Comparison of ENCODE assay signal across 2 cellular contexts in the genomic region with DNA sequence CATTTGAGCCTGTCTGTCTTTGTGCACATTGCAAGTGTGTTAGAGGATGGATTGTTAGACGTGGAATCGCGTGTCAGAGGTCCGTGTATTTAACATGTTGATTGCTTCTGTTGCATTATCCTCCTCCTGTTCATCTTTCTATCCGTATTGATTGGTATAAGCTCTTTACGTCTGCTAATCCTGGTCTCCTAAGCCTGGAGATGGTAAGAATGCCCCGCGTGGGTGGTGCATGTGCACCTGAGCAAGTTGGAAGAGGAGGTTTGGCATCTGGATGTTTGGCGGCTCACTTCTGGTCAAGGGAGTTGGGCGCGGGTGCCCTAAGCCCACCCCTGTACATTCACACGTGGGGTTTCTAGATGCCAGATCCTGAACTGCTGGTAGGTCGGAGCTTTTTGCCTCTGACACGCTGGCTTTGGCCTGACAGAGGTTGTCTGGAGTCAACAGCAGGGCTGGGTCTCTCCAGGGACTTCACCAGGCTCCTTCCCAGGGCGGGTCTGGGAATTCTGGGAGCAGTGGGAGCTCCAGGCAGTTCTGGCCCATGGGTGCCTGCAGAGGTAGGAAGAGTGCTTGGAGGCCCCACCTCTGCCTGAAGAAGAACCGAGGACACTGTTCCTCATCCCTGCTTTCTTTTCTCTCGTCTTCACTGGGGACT.
TF ChIP-seq lines count a peak whose summit lies in the region.

No MANE protein-coding gene starts in this region.

TF ChIP-seq in A549, 52 proteins besides CTCF, POLR2A, EP300 and RAD21:
- TF ChIP-seq, protein P1, sequence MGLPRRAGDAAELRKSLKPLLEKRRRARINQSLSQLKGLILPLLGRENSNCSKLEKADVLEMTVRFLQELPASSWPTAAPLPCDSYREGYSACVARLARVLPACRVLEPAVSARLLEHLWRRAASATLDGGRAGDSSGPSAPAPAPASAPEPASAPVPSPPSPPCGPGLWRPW (IDR thresholded peaks at IDR 0.05): no peak
- TF ChIP-seq, protein P2, sequence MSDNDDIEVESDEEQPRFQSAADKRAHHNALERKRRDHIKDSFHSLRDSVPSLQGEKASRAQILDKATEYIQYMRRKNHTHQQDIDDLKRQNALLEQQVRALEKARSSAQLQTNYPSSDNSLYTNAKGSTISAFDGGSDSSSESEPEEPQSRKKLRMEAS (IDR thresholded peaks at IDR 0.05): 0 out of 2 replicates have a peak, but pooled peaks have one; percentile 13

TF ChIP-seq in GM23338, 12 proteins besides CTCF, POLR2A, EP300 and RAD21:
- TF ChIP-seq NANOG (IDR thresholded peaks at IDR 0.05; ENCODE audit: borderline replicate concordance): no peak
- no peak for TF ChIP-seq EZH2phosphoT487 (IDR thresholded peaks at IDR 0.05; ENCODE audit: unreplicated experiment)
- no peak for TF ChIP-seq CREB1 (CRISPR knock-in tag; IDR thresholded peaks at IDR 0.05; ENCODE audit: low read depth)
- no peak for TF ChIP-seq POLR2AphosphoS5 (IDR thresholded peaks at IDR 0.05; ENCODE audit: low read depth)
- TF ChIP-seq JUNB (IDR thresholded peaks at IDR 0.05; ENCODE audit: unreplicated experiment): no peak
- no peak for TF ChIP-seq EZH2 (IDR thresholded peaks at IDR 0.05; ENCODE audit: low read depth, unreplicated experiment)
- TF ChIP-seq ZNF331 (CRISPR knock-in tag; IDR thresholded peaks at IDR 0.05; ENCODE audit: low read depth): no peak
- no peak for TF ChIP-seq STAT1 (IDR thresholded peaks at IDR 0.05; ENCODE audit: unreplicated experiment)
- TF ChIP-seq, protein P3, sequence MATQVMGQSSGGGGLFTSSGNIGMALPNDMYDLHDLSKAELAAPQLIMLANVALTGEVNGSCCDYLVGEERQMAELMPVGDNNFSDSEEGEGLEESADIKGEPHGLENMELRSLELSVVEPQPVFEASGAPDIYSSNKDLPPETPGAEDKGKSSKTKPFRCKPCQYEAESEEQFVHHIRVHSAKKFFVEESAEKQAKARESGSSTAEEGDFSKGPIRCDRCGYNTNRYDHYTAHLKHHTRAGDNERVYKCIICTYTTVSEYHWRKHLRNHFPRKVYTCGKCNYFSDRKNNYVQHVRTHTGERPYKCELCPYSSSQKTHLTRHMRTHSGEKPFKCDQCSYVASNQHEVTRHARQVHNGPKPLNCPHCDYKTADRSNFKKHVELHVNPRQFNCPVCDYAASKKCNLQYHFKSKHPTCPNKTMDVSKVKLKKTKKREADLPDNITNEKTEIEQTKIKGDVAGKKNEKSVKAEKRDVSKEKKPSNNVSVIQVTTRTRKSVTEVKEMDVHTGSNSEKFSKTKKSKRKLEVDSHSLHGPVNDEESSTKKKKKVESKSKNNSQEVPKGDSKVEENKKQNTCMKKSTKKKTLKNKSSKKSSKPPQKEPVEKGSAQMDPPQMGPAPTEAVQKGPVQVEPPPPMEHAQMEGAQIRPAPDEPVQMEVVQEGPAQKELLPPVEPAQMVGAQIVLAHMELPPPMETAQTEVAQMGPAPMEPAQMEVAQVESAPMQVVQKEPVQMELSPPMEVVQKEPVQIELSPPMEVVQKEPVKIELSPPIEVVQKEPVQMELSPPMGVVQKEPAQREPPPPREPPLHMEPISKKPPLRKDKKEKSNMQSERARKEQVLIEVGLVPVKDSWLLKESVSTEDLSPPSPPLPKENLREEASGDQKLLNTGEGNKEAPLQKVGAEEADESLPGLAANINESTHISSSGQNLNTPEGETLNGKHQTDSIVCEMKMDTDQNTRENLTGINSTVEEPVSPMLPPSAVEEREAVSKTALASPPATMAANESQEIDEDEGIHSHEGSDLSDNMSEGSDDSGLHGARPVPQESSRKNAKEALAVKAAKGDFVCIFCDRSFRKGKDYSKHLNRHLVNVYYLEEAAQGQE (IDR thresholded peaks at IDR 0.05; ENCODE audit: unreplicated experiment): no peak
- TF ChIP-seq, protein P4, sequence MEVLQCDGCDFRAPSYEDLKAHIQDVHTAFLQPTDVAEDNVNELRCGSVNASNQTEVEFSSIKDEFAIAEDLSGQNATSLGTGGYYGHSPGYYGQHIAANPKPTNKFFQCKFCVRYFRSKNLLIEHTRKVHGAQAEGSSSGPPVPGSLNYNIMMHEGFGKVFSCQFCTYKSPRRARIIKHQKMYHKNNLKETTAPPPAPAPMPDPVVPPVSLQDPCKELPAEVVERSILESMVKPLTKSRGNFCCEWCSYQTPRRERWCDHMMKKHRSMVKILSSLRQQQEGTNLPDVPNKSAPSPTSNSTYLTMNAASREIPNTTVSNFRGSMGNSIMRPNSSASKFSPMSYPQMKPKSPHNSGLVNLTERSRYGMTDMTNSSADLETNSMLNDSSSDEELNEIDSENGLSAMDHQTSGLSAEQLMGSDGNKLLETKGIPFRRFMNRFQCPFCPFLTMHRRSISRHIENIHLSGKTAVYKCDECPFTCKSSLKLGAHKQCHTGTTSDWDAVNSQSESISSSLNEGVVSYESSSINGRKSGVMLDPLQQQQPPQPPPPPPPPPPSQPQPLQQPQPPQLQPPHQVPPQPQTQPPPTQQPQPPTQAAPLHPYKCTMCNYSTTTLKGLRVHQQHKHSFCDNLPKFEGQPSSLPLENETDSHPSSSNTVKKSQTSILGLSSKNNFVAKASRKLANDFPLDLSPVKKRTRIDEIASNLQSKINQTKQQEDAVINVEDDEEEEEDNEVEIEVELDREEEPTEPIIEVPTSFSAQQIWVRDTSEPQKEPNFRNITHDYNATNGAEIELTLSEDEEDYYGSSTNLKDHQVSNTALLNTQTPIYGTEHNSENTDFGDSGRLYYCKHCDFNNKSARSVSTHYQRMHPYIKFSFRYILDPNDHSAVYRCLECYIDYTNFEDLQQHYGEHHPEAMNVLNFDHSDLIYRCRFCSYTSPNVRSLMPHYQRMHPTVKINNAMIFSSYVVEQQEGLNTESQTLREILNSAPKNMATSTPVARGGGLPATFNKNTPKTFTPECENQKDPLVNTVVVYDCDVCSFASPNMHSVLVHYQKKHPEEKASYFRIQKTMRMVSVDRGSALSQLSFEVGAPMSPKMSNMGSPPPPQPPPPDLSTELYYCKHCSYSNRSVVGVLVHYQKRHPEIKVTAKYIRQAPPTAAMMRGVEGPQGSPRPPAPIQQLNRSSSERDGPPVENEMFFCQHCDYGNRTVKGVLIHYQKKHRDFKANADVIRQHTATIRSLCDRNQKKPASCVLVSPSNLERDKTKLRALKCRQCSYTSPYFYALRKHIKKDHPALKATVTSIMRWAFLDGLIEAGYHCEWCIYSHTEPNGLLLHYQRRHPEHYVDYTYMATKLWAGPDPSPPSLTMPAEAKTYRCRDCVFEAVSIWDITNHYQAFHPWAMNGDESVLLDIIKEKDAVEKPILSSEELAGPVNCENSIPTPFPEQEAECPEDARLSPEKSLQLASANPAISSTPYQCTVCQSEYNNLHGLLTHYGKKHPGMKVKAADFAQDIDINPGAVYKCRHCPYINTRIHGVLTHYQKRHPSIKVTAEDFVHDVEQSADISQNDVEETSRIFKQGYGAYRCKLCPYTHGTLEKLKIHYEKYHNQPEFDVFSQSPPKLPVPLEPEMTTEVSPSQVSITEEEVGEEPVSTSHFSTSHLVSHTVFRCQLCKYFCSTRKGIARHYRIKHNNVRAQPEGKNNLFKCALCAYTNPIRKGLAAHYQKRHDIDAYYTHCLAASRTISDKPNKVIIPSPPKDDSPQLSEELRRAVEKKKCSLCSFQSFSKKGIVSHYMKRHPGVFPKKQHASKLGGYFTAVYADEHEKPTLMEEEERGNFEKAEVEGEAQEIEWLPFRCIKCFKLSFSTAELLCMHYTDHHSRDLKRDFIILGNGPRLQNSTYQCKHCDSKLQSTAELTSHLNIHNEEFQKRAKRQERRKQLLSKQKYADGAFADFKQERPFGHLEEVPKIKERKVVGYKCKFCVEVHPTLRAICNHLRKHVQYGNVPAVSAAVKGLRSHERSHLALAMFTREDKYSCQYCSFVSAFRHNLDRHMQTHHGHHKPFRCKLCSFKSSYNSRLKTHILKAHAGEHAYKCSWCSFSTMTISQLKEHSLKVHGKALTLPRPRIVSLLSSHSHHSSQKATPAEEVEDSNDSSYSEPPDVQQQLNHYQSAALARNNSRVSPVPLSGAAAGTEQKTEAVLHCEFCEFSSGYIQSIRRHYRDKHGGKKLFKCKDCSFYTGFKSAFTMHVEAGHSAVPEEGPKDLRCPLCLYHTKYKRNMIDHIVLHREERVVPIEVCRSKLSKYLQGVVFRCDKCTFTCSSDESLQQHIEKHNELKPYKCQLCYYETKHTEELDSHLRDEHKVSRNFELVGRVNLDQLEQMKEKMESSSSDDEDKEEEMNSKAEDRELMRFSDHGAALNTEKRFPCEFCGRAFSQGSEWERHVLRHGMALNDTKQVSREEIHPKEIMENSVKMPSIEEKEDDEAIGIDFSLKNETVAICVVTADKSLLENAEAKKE (CRISPR knock-in tag; IDR thresholded peaks at IDR 0.05): no peak
- TF ChIP-seq, protein P5, sequence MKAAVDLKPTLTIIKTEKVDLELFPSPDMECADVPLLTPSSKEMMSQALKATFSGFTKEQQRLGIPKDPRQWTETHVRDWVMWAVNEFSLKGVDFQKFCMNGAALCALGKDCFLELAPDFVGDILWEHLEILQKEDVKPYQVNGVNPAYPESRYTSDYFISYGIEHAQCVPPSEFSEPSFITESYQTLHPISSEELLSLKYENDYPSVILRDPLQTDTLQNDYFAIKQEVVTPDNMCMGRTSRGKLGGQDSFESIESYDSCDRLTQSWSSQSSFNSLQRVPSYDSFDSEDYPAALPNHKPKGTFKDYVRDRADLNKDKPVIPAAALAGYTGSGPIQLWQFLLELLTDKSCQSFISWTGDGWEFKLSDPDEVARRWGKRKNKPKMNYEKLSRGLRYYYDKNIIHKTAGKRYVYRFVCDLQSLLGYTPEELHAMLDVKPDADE (IDR thresholded peaks at IDR 0.05): no peak
- no peak for TF ChIP-seq ZNF114 (CRISPR knock-in tag; IDR thresholded peaks at IDR 0.05)
